1 cellular context compared by ENCODE assay signal in the genomic region with DNA sequence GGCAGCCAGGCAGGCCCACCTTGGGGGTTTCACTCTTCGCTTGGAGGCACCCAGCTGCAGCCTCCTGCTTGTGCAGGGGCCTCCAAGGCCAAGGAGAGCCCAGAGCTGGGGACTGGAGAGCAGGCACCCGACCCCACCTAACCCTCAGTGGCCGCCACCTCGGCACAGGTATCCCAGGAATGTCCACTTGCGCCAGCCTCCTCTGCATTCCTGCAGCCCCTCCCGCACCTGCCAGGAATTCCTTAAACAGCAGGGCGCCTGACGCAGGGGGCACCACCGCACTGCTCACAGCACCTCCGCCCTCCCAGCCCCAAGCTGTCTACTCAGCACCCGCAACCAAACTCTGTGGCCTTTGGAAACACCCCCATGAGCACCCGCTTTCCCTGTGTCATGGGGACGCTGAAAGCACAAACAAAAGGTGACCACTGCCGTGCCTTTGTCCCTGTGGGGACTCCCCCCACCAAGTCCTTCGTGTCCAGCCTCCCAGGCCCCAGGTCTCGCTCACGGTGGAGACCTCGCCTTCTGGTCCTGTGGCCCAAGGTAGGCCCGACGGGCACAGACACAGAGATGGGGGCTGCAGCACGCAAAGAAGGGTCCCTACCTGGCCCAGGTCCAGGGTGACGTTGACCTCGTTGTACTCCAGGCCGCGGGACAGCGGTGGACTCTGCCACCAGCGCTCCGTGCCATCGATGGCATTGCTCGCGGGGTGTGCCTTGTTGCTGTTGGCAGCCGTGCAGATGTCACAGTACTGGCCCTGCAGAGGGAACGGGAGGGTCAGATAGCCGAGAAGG.
TF ChIP-seq lines count a peak whose summit lies in the region.

No MANE protein-coding gene starts in this region.

TF ChIP-seq in A549, 52 proteins besides CTCF, POLR2A, EP300 and RAD21 (continued from another document):
- TF ChIP-seq KDM1A (IDR thresholded peaks at IDR 0.05; ENCODE audit: low read depth), result 0 out of 2 replicates have a peak, but pooled peaks have one; percentile 13
- TF ChIP-seq CEBPB (IDR thresholded peaks at IDR 0.05), result peak in 1 of 2 experiments; percentile 82; a peak in 2 of 4 replicates
- TF ChIP-seq, protein P1, sequence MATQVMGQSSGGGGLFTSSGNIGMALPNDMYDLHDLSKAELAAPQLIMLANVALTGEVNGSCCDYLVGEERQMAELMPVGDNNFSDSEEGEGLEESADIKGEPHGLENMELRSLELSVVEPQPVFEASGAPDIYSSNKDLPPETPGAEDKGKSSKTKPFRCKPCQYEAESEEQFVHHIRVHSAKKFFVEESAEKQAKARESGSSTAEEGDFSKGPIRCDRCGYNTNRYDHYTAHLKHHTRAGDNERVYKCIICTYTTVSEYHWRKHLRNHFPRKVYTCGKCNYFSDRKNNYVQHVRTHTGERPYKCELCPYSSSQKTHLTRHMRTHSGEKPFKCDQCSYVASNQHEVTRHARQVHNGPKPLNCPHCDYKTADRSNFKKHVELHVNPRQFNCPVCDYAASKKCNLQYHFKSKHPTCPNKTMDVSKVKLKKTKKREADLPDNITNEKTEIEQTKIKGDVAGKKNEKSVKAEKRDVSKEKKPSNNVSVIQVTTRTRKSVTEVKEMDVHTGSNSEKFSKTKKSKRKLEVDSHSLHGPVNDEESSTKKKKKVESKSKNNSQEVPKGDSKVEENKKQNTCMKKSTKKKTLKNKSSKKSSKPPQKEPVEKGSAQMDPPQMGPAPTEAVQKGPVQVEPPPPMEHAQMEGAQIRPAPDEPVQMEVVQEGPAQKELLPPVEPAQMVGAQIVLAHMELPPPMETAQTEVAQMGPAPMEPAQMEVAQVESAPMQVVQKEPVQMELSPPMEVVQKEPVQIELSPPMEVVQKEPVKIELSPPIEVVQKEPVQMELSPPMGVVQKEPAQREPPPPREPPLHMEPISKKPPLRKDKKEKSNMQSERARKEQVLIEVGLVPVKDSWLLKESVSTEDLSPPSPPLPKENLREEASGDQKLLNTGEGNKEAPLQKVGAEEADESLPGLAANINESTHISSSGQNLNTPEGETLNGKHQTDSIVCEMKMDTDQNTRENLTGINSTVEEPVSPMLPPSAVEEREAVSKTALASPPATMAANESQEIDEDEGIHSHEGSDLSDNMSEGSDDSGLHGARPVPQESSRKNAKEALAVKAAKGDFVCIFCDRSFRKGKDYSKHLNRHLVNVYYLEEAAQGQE (IDR thresholded peaks at IDR 0.05), result no peak
- TF ChIP-seq, protein P2, sequence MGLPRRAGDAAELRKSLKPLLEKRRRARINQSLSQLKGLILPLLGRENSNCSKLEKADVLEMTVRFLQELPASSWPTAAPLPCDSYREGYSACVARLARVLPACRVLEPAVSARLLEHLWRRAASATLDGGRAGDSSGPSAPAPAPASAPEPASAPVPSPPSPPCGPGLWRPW (IDR thresholded peaks at IDR 0.05), result no peak
- no peak for TF ChIP-seq TP53 (CRISPR knock-in tag; IDR thresholded peaks at IDR 0.05)
- no peak for TF ChIP-seq ZC3H11A (IDR thresholded peaks at IDR 0.05)
- TF ChIP-seq HDAC2 (IDR thresholded peaks at IDR 0.05), result no peak
- TF ChIP-seq, protein P3, sequence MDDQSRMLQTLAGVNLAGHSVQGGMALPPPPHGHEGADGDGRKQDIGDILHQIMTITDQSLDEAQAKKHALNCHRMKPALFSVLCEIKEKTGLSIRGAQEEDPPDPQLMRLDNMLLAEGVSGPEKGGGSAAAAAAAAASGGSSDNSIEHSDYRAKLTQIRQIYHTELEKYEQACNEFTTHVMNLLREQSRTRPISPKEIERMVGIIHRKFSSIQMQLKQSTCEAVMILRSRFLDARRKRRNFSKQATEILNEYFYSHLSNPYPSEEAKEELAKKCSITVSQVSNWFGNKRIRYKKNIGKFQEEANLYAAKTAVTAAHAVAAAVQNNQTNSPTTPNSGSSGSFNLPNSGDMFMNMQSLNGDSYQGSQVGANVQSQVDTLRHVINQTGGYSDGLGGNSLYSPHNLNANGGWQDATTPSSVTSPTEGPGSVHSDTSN (IDR thresholded peaks at IDR 0.05), result 0 out of 2 replicates have a peak, but pooled peaks have one; percentile 43
- TF ChIP-seq JUNB (IDR thresholded peaks at IDR 0.05), result no peak
- TF ChIP-seq MAFK (IDR thresholded peaks at IDR 0.05; ENCODE audit: partially characterized antibody), result peak; percentile 79
- TF ChIP-seq HOXB5 (CRISPR knock-in tag; IDR thresholded peaks at IDR 0.05), result peak; percentile 38; the same call in 1 of the 2 replicates
- TF ChIP-seq JUN (IDR thresholded peaks at IDR 0.05), result peak in 1 of 2 experiments; percentile 48; a peak in 2 of 5 replicates
- TF ChIP-seq HEYL (CRISPR knock-in tag; IDR thresholded peaks at IDR 0.05), result no peak
- no peak for TF ChIP-seq ZFP36 (IDR thresholded peaks at IDR 0.05; ENCODE audit: borderline replicate concordance, partially characterized antibody)
- no peak for TF ChIP-seq CHD4 (IDR thresholded peaks at IDR 0.05; ENCODE audit: borderline replicate concordance)
- TF ChIP-seq, protein P4, sequence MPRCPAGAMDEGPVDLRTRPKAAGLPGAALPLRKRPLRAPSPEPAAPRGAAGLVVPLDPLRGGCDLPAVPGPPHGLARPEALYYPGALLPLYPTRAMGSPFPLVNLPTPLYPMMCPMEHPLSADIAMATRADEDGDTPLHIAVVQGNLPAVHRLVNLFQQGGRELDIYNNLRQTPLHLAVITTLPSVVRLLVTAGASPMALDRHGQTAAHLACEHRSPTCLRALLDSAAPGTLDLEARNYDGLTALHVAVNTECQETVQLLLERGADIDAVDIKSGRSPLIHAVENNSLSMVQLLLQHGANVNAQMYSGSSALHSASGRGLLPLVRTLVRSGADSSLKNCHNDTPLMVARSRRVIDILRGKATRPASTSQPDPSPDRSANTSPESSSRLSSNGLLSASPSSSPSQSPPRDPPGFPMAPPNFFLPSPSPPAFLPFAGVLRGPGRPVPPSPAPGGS (IDR thresholded peaks at IDR 0.05), result no peak
- no peak for TF ChIP-seq SMC3 (IDR thresholded peaks at IDR 0.05)
- no peak for TF ChIP-seq RARB (CRISPR knock-in tag; IDR thresholded peaks at IDR 0.05)
- TF ChIP-seq, protein P5, sequence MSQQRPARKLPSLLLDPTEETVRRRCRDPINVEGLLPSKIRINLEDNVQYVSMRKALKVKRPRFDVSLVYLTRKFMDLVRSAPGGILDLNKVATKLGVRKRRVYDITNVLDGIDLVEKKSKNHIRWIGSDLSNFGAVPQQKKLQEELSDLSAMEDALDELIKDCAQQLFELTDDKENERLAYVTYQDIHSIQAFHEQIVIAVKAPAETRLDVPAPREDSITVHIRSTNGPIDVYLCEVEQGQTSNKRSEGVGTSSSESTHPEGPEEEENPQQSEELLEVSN (IDR thresholded peaks at IDR 0.05; ENCODE audit: borderline replicate concordance, low read depth), result peak; percentile 32; the same call in 1 of the 2 replicates
- no peak for TF ChIP-seq CBX2 (IDR thresholded peaks at IDR 0.05; ENCODE audit: borderline replicate concordance, low read depth)
- TF ChIP-seq ZNF302 (CRISPR knock-in tag; IDR thresholded peaks at IDR 0.05), result no peak
- TF ChIP-seq, protein P6, sequence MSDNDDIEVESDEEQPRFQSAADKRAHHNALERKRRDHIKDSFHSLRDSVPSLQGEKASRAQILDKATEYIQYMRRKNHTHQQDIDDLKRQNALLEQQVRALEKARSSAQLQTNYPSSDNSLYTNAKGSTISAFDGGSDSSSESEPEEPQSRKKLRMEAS (IDR thresholded peaks at IDR 0.05), result peak; percentile 64
- no peak for TF ChIP-seq POLR2AphosphoS2 (conservative IDR thresholded peaks at IDR 0.05; ENCODE audit: low read length)
- TF ChIP-seq MYC (IDR thresholded peaks at IDR 0.05; ENCODE audit: borderline replicate concordance, low read length), result no peak
- TF ChIP-seq RCOR1 (IDR thresholded peaks at IDR 0.05; ENCODE audit: low read depth, low read length), result no peak
- TF ChIP-seq EHMT2 (IDR thresholded peaks at IDR 0.05; ENCODE audit: low read depth), result no peak
- no peak for TF ChIP-seq BHLHE40 (IDR thresholded peaks at IDR 0.05; ENCODE audit: low read depth, low read length)
- TF ChIP-seq FOSB (CRISPR knock-in tag; IDR thresholded peaks at IDR 0.05), result no peak
- TF ChIP-seq HOXA7 (CRISPR knock-in tag; IDR thresholded peaks at IDR 0.05), result 0 out of 2 replicates have a peak, but pooled peaks have one; percentile 12
- no peak for TF ChIP-seq ESRRA (IDR thresholded peaks at IDR 0.05; ENCODE audit: borderline replicate concordance, low read length)
- TF ChIP-seq, protein P7, sequence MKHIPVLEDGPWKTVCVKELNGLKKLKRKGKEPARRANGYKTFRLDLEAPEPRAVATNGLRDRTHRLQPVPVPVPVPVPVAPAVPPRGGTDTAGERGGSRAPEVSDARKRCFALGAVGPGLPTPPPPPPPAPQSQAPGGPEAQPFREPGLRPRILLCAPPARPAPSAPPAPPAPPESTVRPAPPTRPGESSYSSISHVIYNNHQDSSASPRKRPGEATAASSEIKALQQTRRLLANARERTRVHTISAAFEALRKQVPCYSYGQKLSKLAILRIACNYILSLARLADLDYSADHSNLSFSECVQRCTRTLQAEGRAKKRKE (CRISPR knock-in tag; IDR thresholded peaks at IDR 0.05; ENCODE audit: low read depth), result no peak
- no peak for TF ChIP-seq ZSCAN20 (CRISPR knock-in tag; IDR thresholded peaks at IDR 0.05)
- TF ChIP-seq RFX5 (IDR thresholded peaks at IDR 0.05), result no peak
- TF ChIP-seq, protein P8, sequence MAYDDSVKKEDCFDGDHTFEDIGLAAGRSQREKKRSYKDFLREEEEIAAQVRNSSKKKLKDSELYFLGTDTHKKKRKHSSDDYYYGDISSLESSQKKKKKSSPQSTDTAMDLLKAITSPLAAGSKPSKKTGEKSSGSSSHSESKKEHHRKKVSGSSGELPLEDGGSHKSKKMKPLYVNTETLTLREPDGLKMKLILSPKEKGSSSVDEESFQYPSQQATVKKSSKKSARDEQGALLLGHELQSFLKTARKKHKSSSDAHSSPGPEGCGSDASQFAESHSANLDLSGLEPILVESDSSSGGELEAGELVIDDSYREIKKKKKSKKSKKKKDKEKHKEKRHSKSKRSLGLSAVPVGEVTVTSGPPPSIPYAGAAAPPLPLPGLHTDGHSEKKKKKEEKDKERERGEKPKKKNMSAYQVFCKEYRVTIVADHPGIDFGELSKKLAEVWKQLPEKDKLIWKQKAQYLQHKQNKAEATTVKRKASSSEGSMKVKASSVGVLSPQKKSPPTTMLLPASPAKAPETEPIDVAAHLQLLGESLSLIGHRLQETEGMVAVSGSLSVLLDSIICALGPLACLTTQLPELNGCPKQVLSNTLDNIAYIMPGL (CRISPR knock-in tag; IDR thresholded peaks at IDR 0.05; ENCODE audit: borderline replicate concordance), result no peak
- TF ChIP-seq FOXS1 (CRISPR knock-in tag; IDR thresholded peaks at IDR 0.05), result no peak
- TF ChIP-seq HOXB13 (CRISPR knock-in tag; IDR thresholded peaks at IDR 0.05; ENCODE audit: low read depth), result peak; percentile 14; the same call in 1 of the 2 replicates
- no peak for TF ChIP-seq NPAS2 (CRISPR knock-in tag; IDR thresholded peaks at IDR 0.05; ENCODE audit: borderline replicate concordance)
- TF ChIP-seq KDM5A (IDR thresholded peaks at IDR 0.05), result no peak
- TF ChIP-seq GATA3 (IDR thresholded peaks at IDR 0.05; ENCODE audit: borderline replicate concordance), result peak; percentile 88
- TF ChIP-seq FOSL2 (IDR thresholded peaks at IDR 0.05), result no peak; the same call in 1 of the 2 replicates
- TF ChIP-seq FOSL2 (CRISPR knock-in tag; IDR thresholded peaks at IDR 0.05), result 0 out of 2 replicates have a peak, but pooled peaks have one; percentile 25
- TF ChIP-seq RNF2 (IDR thresholded peaks at IDR 0.05; ENCODE audit: borderline replicate concordance, low read depth), result no peak
- TF ChIP-seq MAZ (IDR thresholded peaks at IDR 0.05; ENCODE audit: borderline replicate concordance, low read depth, low read length), result no peak
- TF ChIP-seq PHF8 (IDR thresholded peaks at IDR 0.05; ENCODE audit: borderline replicate concordance, low read depth), result no peak
- no peak; the same call in 1 of the 2 replicates for TF ChIP-seq EHF (CRISPR knock-in tag; IDR thresholded peaks at IDR 0.05)
- no peak for TF ChIP-seq SREBF2 (IDR thresholded peaks at IDR 0.05)
